ENCODE assay signal across 1 cellular context in the genomic region with DNA sequence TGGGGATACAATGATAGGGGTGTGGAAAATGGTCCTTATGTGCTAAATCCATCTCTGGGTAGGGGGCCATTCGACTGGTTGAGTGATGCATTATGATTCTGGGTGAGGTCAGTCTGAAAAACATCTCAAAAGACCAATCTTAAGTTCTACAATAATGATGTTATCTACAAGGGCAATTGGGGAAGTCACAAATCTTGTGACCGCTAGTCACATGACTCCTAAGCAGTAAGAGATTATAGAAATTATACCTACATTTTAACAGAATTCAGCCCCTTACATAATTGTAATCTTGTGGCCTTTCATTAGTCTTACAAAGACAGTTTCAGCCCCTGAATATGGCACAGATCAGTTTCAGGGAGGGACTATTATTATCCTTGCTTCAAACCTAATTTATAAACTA.
A peak's percentile ranks its signal among the peaks of the same experiment; 100 is the strongest.
TF ChIP-seq lines count a peak whose summit lies in the region.

No MANE protein-coding gene starts in this region.

TF ChIP-seq in K562, 482 proteins besides CTCF, POLR2A, EP300 and RAD21 (continued from another document):
- TF ChIP-seq, protein P1, sequence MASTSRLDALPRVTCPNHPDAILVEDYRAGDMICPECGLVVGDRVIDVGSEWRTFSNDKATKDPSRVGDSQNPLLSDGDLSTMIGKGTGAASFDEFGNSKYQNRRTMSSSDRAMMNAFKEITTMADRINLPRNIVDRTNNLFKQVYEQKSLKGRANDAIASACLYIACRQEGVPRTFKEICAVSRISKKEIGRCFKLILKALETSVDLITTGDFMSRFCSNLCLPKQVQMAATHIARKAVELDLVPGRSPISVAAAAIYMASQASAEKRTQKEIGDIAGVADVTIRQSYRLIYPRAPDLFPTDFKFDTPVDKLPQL (IDR thresholded peaks at IDR 0.05; ENCODE audit: extremely low read depth, insufficient read length) = no peak
- 0 out of 2 replicates have a peak, but pooled peaks have one; percentile 16 for TF ChIP-seq FOSL1 (tag; conservative IDR thresholded peaks at IDR 0.05)
TF ChIP-seq in K562: peak in this region for 3.
